Comparison of ENCODE assay signal across 1 cellular context in genomic region chr15:81023483-81024264, GRCh38.
TF ChIP-seq lines count a peak whose summit lies in the region.

No MANE protein-coding gene starts in this region.

TF ChIP-seq in GM12878, 131 proteins besides CTCF, POLR2A, EP300 and RAD21 (continued from another document):
- peak; percentile 38 for TF ChIP-seq CUX1 (IDR thresholded peaks at IDR 0.05; ENCODE audit: insufficient replicate concordance, low read depth, low read length)
- peak; percentile 77 for TF ChIP-seq PML (IDR thresholded peaks at IDR 0.05; ENCODE audit: low read length)
- TF ChIP-seq CHD1 (IDR thresholded peaks at IDR 0.05; ENCODE audit: low read depth, low read length), result no peak
- TF ChIP-seq RUNX3 (IDR thresholded peaks at IDR 0.05; ENCODE audit: low read length), result peak; percentile 97
- no peak for TF ChIP-seq EZH2 (IDR thresholded peaks at IDR 0.05; ENCODE audit: borderline replicate concordance, control insufficient read depth, low read depth, low read length)
- peak; percentile 81 for TF ChIP-seq MAX (IDR thresholded peaks at IDR 0.05; ENCODE audit: low read depth, low read length)
- TF ChIP-seq ZBED1 (IDR thresholded peaks at IDR 0.05; ENCODE audit: borderline replicate concordance), result peak; percentile 90
- peak; percentile 89 for TF ChIP-seq NBN (IDR thresholded peaks at IDR 0.05)
- peak; percentile 88 for TF ChIP-seq TBL1XR1 (IDR thresholded peaks at IDR 0.05; ENCODE audit: low read depth, low read length)
- TF ChIP-seq RB1 (IDR thresholded peaks at IDR 0.05; ENCODE audit: borderline replicate concordance), result 0 out of 2 replicates have a peak, but pooled peaks have one; percentile 17
- peak; percentile 96 for TF ChIP-seq RELB (IDR thresholded peaks at IDR 0.05; ENCODE audit: low read depth)
- no peak for TF ChIP-seq REST (IDR thresholded peaks at IDR 0.05; ENCODE audit: low read depth, low read length)
- TF ChIP-seq SMC3 (IDR thresholded peaks at IDR 0.05; ENCODE audit: borderline replicate concordance, low read length), result no peak
- TF ChIP-seq MTA2 (IDR thresholded peaks at IDR 0.05; ENCODE audit: low read depth), result peak; percentile 95
- peak; percentile 69; the same call in 1 of the 2 replicates for TF ChIP-seq MXI1 (IDR thresholded peaks at IDR 0.05; ENCODE audit: low read depth, low read length)
- TF ChIP-seq PKNOX1 (IDR thresholded peaks at IDR 0.05), result peak; percentile 51; the same call in 1 of the 2 replicates
